17 cellular contexts compared by ENCODE assay signal in genomic region chr17:44396946-44397345, GRCh38. TPM values are rescaled to one million over a fixed set of nuclear protein-coding genes. Genes with fewer than 3 reads are reported as not detected.
DNase-seq lines count a peak whose midpoint lies in the region; ATAC-seq, FAIRE-seq and TF ChIP-seq lines count a peak whose summit lies in the region.
"Had no signal": no experiment of that assay in that cellular context is flagged by ENCODE, and none has a peak within 500 bp of the region (broad histone marks: within the 10 kb centered on the region; RNA-seq: fewer than 3 reads in every experiment).

No MANE protein-coding gene starts in this region.

- no peak for TF ChIP-seq POLR2A in endothelial cell of umbilical vein (IDR thresholded peaks at IDR 0.05; ENCODE audit: low read depth, low read length)

- no peaks in the 10 kb centered on the region for H3K23me2 ChIP-seq in H9 (ENCODE audit: insufficient read length, low read depth, low read length, poor library complexity, severe bottlenecking)

- H3K4me2 ChIP-seq in H9 (ENCODE audit: insufficient read depth, insufficient read length, low read length), result no peak overlapping the region
- H3K4me2 ChIP-seq in astrocyte (ENCODE audit: low read length), result no peak overlapping the region
- no peak overlapping the region for H3K4me2 ChIP-seq in endothelial cell of umbilical vein (ENCODE audit: insufficient read depth, low read length)
- H3K4me2 ChIP-seq: A549, GM23338 had no signal

- WGBS in H9 (ENCODE audit: extremely low coverage, insufficient read length, low lambda C conversion rate), result no CpG with 5 or more reads among the region's 5 CpGs

- H3K4me3 ChIP-seq in astrocyte (ENCODE audit: insufficient read depth, low read depth, low read length), result no peak overlapping the region
- no peak overlapping the region for H3K4me3 ChIP-seq in endothelial cell of umbilical vein (replicated peaks in 1 of 3; ENCODE audit: insufficient read depth in 1 of 3, low read depth in 1 of 3, low read length in 3 of 3)
- H3K4me3 ChIP-seq: A549, GM23338 had no signal

- no peak overlapping the region for H3K14ac ChIP-seq in H9 (ENCODE audit: insufficient read depth, low read length)

- no peak overlapping the region for H3K23ac ChIP-seq in H9 (ENCODE audit: insufficient read length, low read depth, low read length)

- H3K79me1 ChIP-seq in H9 (ENCODE audit: insufficient read depth, low read depth, low read length, poor library complexity, severe bottlenecking), result no peaks in the 10 kb centered on the region

- peaks cover 25 to 49% (median 46%) of the 10 kb centered on the region in 3 experiments; a peak in 6 of 7 replicates for H3K36me3 Mint-ChIP-seq in H9 (ENCODE audit: insufficient read depth in 1 of 3, low read depth in 3 of 3)
- peaks cover 22% of the 10 kb centered on the region for H3K36me3 Mint-ChIP-seq in astrocyte (ENCODE audit: low read depth, unreplicated experiment)
- peaks cover 66% of the 10 kb centered on the region for H3K36me3 Mint-ChIP-seq in stimulated activated effector memory CD8-positive, alpha-beta T cell treated with anti-CD3 and anti-CD28 coated beads, Interleukin-12 subunit alpha, Interleukin-12 subunit beta, amount 100 ng/mL, for 72 hours

- H3K56ac ChIP-seq in H9 (ENCODE audit: insufficient read length, low read depth, low read length), result no peak overlapping the region

- H3K9me1 ChIP-seq in endothelial cell of umbilical vein (replicated peaks; ENCODE audit: control insufficient read depth, extremely low read depth, insufficient read depth, low read length), result no peaks in the 10 kb centered on the region

- H3K9ac ChIP-seq in H9 (ENCODE audit: extremely low read depth, insufficient read length, low read length) (no peak overlapping the region), astrocyte (ENCODE audit: low read length) (no peak overlapping the region), endothelial cell of umbilical vein (replicated peaks; ENCODE audit: extremely low read depth, insufficient read depth, low read length) (no peak overlapping the region)

- H3K9me3 Mint-ChIP-seq in H9, result no peaks in the 10 kb centered on the region; a peak in 1 of 5 replicates
- H3K9me3 Mint-ChIP-seq in astrocyte (ENCODE audit: unreplicated experiment), result no peaks in the 10 kb centered on the region
- no peaks in the 10 kb centered on the region for H3K9me3 Mint-ChIP-seq in stimulated activated effector memory CD8-positive, alpha-beta T cell treated with anti-CD3 and anti-CD28 coated beads, Interleukin-12 subunit alpha, Interleukin-12 subunit beta, amount 100 ng/mL, for 72 hours
- H3K9me3 Mint-ChIP-seq: GM23338 had no signal

- H3K18ac ChIP-seq in H9 (ENCODE audit: insufficient read length, low read depth, low read length), result no peak overlapping the region

- H3K27ac ChIP-seq in H9 (ENCODE audit: insufficient read length, low read depth, low read length) (no peak overlapping the region), astrocyte (ENCODE audit: low read depth, low read length) (no peak overlapping the region), endothelial cell of umbilical vein (ENCODE audit: insufficient read depth, low read depth, low read length) (no peak overlapping the region)
- H3K27ac ChIP-seq: A549, C4-2B had no signal

- peak; percentile 20 for DNase-seq in H9
- no peak for DNase-seq in astrocyte (ENCODE audit: low read depth)
- no peak for DNase-seq in endothelial cell of umbilical vein (ENCODE audit: low read depth, low spot score)
- DNase-seq in stimulated activated effector memory CD8-positive, alpha-beta T cell treated with anti-CD3 and anti-CD28 coated beads, Interleukin-12 subunit alpha, Interleukin-12 subunit beta, amount 100 ng/mL, for 72 hours (ENCODE audit: low spot score in 2 of 2), result no peak
- no peak for DNase-seq in ecto neural progenitor cell (ENCODE audit: low spot score)
- no peak for DNase-seq in NCI-H1092 treated with DMSO at 0.1 percent for 48 hours (lab: John Stamatoyannopoulos, UW)
- DNase-seq: BE2C; CD4-positive, alpha-beta memory T cell; COR-L47; DMS53; H7 had no signal

- H4K91ac ChIP-seq in H9 (ENCODE audit: insufficient read length, low read depth, low read length), result no peak overlapping the region

- ATAC-seq in stimulated activated effector memory CD8-positive, alpha-beta T cell treated with anti-CD3 and anti-CD28 coated beads, Interleukin-12 subunit alpha, Interleukin-12 subunit beta, amount 100 ng/mL, for 72 hours, result no peak
- ATAC-seq in GM19328 (IDR thresholded peaks at IDR 0.05; ENCODE audit: unreplicated experiment), result no peak
- ATAC-seq: A549, GM23338, HepG2 had no signal

- H3K4ac ChIP-seq in H9 (ENCODE audit: low read depth, low read length), result no peak overlapping the region

- H3T11ph ChIP-seq in H9 (ENCODE audit: low read length), result no peak overlapping the region

- no peaks in the 10 kb centered on the region for H4K20me1 ChIP-seq in H9 (ENCODE audit: control insufficient read depth, insufficient read depth, insufficient read length)
- H4K20me1 ChIP-seq in astrocyte (ENCODE audit: insufficient read depth, low read length), result peaks cover 16% of the 10 kb centered on the region
- H4K20me1 ChIP-seq in endothelial cell of umbilical vein (replicated peaks; ENCODE audit: control insufficient read depth, extremely low read depth, insufficient read depth, low read length), result no peaks in the 10 kb centered on the region

- H3K79me2 ChIP-seq in H9 (ENCODE audit: insufficient read depth, low read length) (no peaks in the 10 kb centered on the region), astrocyte (ENCODE audit: insufficient read depth, low read length) (no peaks in the 10 kb centered on the region), endothelial cell of umbilical vein (ENCODE audit: control insufficient read depth, insufficient read depth, low read length) (no peaks in the 10 kb centered on the region)

- H2AFZ ChIP-seq in H9 (ENCODE audit: low read length), result no peak overlapping the region
- no peak overlapping the region for H2AFZ ChIP-seq in astrocyte (ENCODE audit: low read depth, low read length)
- H2AFZ ChIP-seq in endothelial cell of umbilical vein (ENCODE audit: low read depth, low read length), result no peak overlapping the region
- H2AFZ ChIP-seq: GM23338 had no signal

- no peak overlapping the region for H2BK120ac ChIP-seq in H9 (ENCODE audit: low read depth, low read length, poor library complexity, severe bottlenecking)

- H3K36me3 ChIP-seq in astrocyte (ENCODE audit: insufficient read depth, low read length), result peaks cover 30% of the 10 kb centered on the region
- H3K36me3 ChIP-seq in endothelial cell of umbilical vein (ENCODE audit: control insufficient read depth in 2 of 2, extremely low read depth in 1 of 2, insufficient read depth in 2 of 2, low read length in 2 of 2), result peaks cover 8 to 25% of the 10 kb centered on the region in 2 experiments

- CTCF ChIA-PET in endothelial cell of umbilical vein (lab: Charles Lee), result interaction anchor here (1.0 to 9.2 kb wide), 3 partner anchors 48 to 126 kb away, joined by 3 to 86 read pairs (median 5); no protein-coding TSS in a partner anchor

- POLR2A ChIA-PET in endothelial cell of umbilical vein (lab: Charles Lee), result no interaction called here

- H4K8ac ChIP-seq in H9 (replicated peaks; ENCODE audit: insufficient read length, low read depth, low read length), result no peak overlapping the region

- no peak overlapping the region for H2AK5ac ChIP-seq in H9 (ENCODE audit: insufficient read length, low read length)

- no peaks in the 10 kb centered on the region for H3K4me1 Mint-ChIP-seq in H9
- H3K4me1 Mint-ChIP-seq in astrocyte (ENCODE audit: low read depth, unreplicated experiment), result no peaks in the 10 kb centered on the region
- H3K4me1 Mint-ChIP-seq in stimulated activated effector memory CD8-positive, alpha-beta T cell treated with anti-CD3 and anti-CD28 coated beads, Interleukin-12 subunit alpha, Interleukin-12 subunit beta, amount 100 ng/mL, for 72 hours, result peaks cover 24% of the 10 kb centered on the region
- H3K4me1 Mint-ChIP-seq: CD4-positive, alpha-beta memory T cell had no signal

- H3K9me3 ChIP-seq in H9 (ENCODE audit: control insufficient read depth, low read depth, low read length), result no peaks in the 10 kb centered on the region
- no peaks in the 10 kb centered on the region for H3K9me3 ChIP-seq in astrocyte (ENCODE audit: insufficient read depth, low read depth, low read length)
- no peaks in the 10 kb centered on the region for H3K9me3 ChIP-seq in endothelial cell of umbilical vein (replicated peaks; ENCODE audit: control insufficient read depth, insufficient read depth, low read length)
- H3K9me3 ChIP-seq: A549, BE2C had no signal

- no peaks in the 10 kb centered on the region for H3K27me3 ChIP-seq in H9 (ENCODE audit: insufficient read depth, low read length)
- H3K27me3 ChIP-seq in astrocyte (ENCODE audit: insufficient read depth, low read length), result no peaks in the 10 kb centered on the region
- no peaks in the 10 kb centered on the region for H3K27me3 ChIP-seq in endothelial cell of umbilical vein (ENCODE audit: control insufficient read depth in 2 of 2, insufficient read depth in 2 of 2, low read length in 2 of 2)
- H3K27me3 ChIP-seq: BE2C had no signal

- BruUV-seq in endothelial cell of umbilical vein (replicated peaks; lab: Mats Ljungman, UMichigan), result TSS peak; percentile 3

- H3K27me3 Mint-ChIP-seq in H9 (ENCODE audit: low read depth), result peaks cover 1% of the 10 kb centered on the region
- no peaks in the 10 kb centered on the region for H3K27me3 Mint-ChIP-seq in astrocyte (ENCODE audit: low read depth, unreplicated experiment)
- H3K27me3 Mint-ChIP-seq: CD4-positive, alpha-beta memory T cell had no signal

- TF ChIP-seq CTCF in H9 (conservative IDR thresholded peaks at IDR 0.05), result no peak
- TF ChIP-seq CTCF in astrocyte (IDR thresholded peaks at IDR 0.05; ENCODE audit: insufficient read depth, low read depth, low read length), result no peak
- TF ChIP-seq CTCF in endothelial cell of umbilical vein (IDR thresholded peaks at IDR 0.05; ENCODE audit: extremely low read depth in 1 of 2, insufficient read depth in 1 of 2, low read depth in 1 of 2, low read length in 2 of 2), result no peak

- no peak overlapping the region for H2BK20ac ChIP-seq in H9 (ENCODE audit: low read depth, low read length, poor library complexity, severe bottlenecking)

- H2BK5ac ChIP-seq in H9 (ENCODE audit: insufficient read length, low read length), result no peak overlapping the region

- H3K4me1 ChIP-seq in H9 (ENCODE audit: insufficient read depth, low read length) (no peaks in the 10 kb centered on the region), astrocyte (ENCODE audit: insufficient read depth, low read length) (peaks cover 4% of the 10 kb centered on the region), endothelial cell of umbilical vein (ENCODE audit: control insufficient read depth, extremely low read depth, insufficient read depth, low read length) (no peaks in the 10 kb centered on the region)
- H3K4me1 ChIP-seq: A549, BE2C had no signal

- H4K5ac ChIP-seq in H9 (ENCODE audit: insufficient read length, low read depth, low read length), result no peak overlapping the region

- dilution Hi-C loops in endothelial cell of umbilical vein (cut with MboI; ENCODE audit: extremely low pct_ligation_motif_present, low sequenced_read_pairs), result no loop called here

- FAIRE-seq in astrocyte (lab: Jason Lieb, UNC) (no peak), endothelial cell of umbilical vein (lab: Jason Lieb, UNC) (no peak)
- FAIRE-seq: A549, HepG2 had no signal

- intact Hi-C loops in endothelial cell of umbilical vein (cut with micrococcal nuclease), result no loop called here

- H3K27ac Mint-ChIP-seq in H9 (peak overlapping the region in 1 of 3 experiments; percentile 62; a peak in 2 of 7 replicates), astrocyte (ENCODE audit: unreplicated experiment) (peak overlapping the region; percentile 58)
- peak overlapping the region; percentile 82 for H3K27ac Mint-ChIP-seq in stimulated activated effector memory CD8-positive, alpha-beta T cell treated with anti-CD3 and anti-CD28 coated beads, Interleukin-12 subunit alpha, Interleukin-12 subunit beta, amount 100 ng/mL, for 72 hours
- H3K27ac Mint-ChIP-seq: GM23338 had no signal

- no peak overlapping the region for H2BK15ac ChIP-seq in H9 (ENCODE audit: low read depth, low read length)

- H2BK12ac ChIP-seq in H9 (ENCODE audit: insufficient read length, low read depth, low read length), result no peak overlapping the region

- no peak overlapping the region for H3K4me3 Mint-ChIP-seq in H9
- H3K4me3 Mint-ChIP-seq in astrocyte (ENCODE audit: unreplicated experiment), result no peak overlapping the region
- H3K4me3 Mint-ChIP-seq in stimulated activated effector memory CD8-positive, alpha-beta T cell treated with anti-CD3 and anti-CD28 coated beads, Interleukin-12 subunit alpha, Interleukin-12 subunit beta, amount 100 ng/mL, for 72 hours, result no peak overlapping the region
- H3K4me3 Mint-ChIP-seq: CD4-positive, alpha-beta memory T cell; GM23338 had no signal

RNA-seq across cellular contexts. Expression of gene ITGA2B, which starts 7.5 kb away (rescaled TPM):
- total RNA-seq in H9 (2021), result 8.3 and 10.1 TPM in 2 replicates
- 0.31 and 0.68 TPM in 2 replicates for total RNA-seq in astrocyte
- total RNA-seq in endothelial cell of umbilical vein, result 0.48 and 0.82 TPM in 2 replicates
- 0.26 and 0.29 TPM in 2 replicates for polyA plus RNA-seq in endothelial cell of umbilical vein
- polyA plus RNA-seq in endothelial cell of umbilical vein (2011; cell fraction: cytosol; rRNA removed), result 0.06 and 0.10 TPM in 2 replicates
- polyA plus RNA-seq in endothelial cell of umbilical vein (2011; cell fraction: nucleus; rRNA removed), result 1.4 and 2.1 TPM in 2 replicates
- polyA plus RNA-seq in endothelial cell of umbilical vein (2012), result 0.16 and 0.65 TPM in 2 replicates
- polyA minus RNA-seq in endothelial cell of umbilical vein, result 0.74 and 1.1 TPM in 2 replicates
- polyA minus RNA-seq in endothelial cell of umbilical vein (2011; cell fraction: cytosol; rRNA and poly(A)+ RNA removed), result not detected
- 0.72 and 1.8 TPM in 2 replicates for polyA minus RNA-seq in endothelial cell of umbilical vein (2011; cell fraction: nucleus; rRNA and poly(A)+ RNA removed)
- total RNA-seq: HT1080 had no signal
- polyA plus RNA-seq: CD4-positive, alpha-beta memory T cell had no signal

RNA-seq across cellular contexts. Expression of gene FAM171A2, which starts 33.3 kb away (rescaled TPM):
- total RNA-seq in H9 (2021) (27.3 and 27.5 TPM in 2 replicates), astrocyte (18.2 and 22.8 TPM in 2 replicates), endothelial cell of umbilical vein (12.0 and 13.4 TPM in 2 replicates)
- polyA plus RNA-seq in endothelial cell of umbilical vein, result 11.3 and 13.0 TPM in 2 replicates
- polyA plus RNA-seq in endothelial cell of umbilical vein (2011; cell fraction: cytosol; rRNA removed), result 4.2 and 6.5 TPM in 2 replicates
- polyA plus RNA-seq in endothelial cell of umbilical vein (2011; cell fraction: nucleus; rRNA removed), result 4.1 and 5.6 TPM in 2 replicates
- 6.2 and 13.0 TPM in 2 replicates for polyA plus RNA-seq in endothelial cell of umbilical vein (2012)
- 6.0 and 6.4 TPM in 2 replicates for polyA minus RNA-seq in endothelial cell of umbilical vein
- polyA minus RNA-seq in endothelial cell of umbilical vein (2011; cell fraction: cytosol; rRNA and poly(A)+ RNA removed), result 2.3 TPM
- polyA minus RNA-seq in endothelial cell of umbilical vein (2011; cell fraction: nucleus; rRNA and poly(A)+ RNA removed), result 2.4 and 2.5 TPM in 2 replicates

RNA-seq across cellular contexts. Expression of gene GRN, which starts 51.8 kb away (rescaled TPM):
- total RNA-seq in H9 (2021) (127 and 130 TPM in 2 replicates), astrocyte (327 and 338 TPM in 2 replicates), endothelial cell of umbilical vein (343 and 346 TPM in 2 replicates)
- 1,034 and 1,362 TPM in 2 replicates for polyA plus RNA-seq in endothelial cell of umbilical vein
- 522 and 689 TPM in 2 replicates for polyA plus RNA-seq in endothelial cell of umbilical vein (2011; cell fraction: cytosol; rRNA removed)
- polyA plus RNA-seq in endothelial cell of umbilical vein (2011; cell fraction: nucleus; rRNA removed), result 299 and 488 TPM in 2 replicates
- 360 and 523 TPM in 2 replicates for polyA plus RNA-seq in endothelial cell of umbilical vein (2012)
- polyA minus RNA-seq in endothelial cell of umbilical vein, result 224 and 227 TPM in 2 replicates
- polyA minus RNA-seq in endothelial cell of umbilical vein (2011; cell fraction: cytosol; rRNA and poly(A)+ RNA removed), result 108 TPM
- 73.6 and 104 TPM in 2 replicates for polyA minus RNA-seq in endothelial cell of umbilical vein (2011; cell fraction: nucleus; rRNA and poly(A)+ RNA removed)
